In genomic region chr5:131795879-131796792, GRCh38 we compare ENCODE assay signal across 8 cellular contexts. TPM values are rescaled to one million over a fixed set of nuclear protein-coding genes. Genes with fewer than 3 reads are reported as not detected.
DNase-seq lines count a peak whose midpoint lies in the region; ATAC-seq and TF ChIP-seq lines count a peak whose summit lies in the region.

No MANE protein-coding gene starts in this region.

- H3K4me3 ChIP-seq in GM23338: peak overlapping the region; percentile 66

- H3K36me3 Mint-ChIP-seq in GM23338 (ENCODE audit: low read depth) (no peaks in the 10 kb centered on the region; the same call in 2 of the 3 replicates), memory B cell (no peaks in the 10 kb centered on the region)
- peaks cover 20% of the 10 kb centered on the region for H3K36me3 Mint-ChIP-seq in effector memory CD8-positive, alpha-beta T cell (ENCODE audit: insufficient read depth)

- H3K4me1 Mint-ChIP-seq in GM23338: peaks cover 17% of the 10 kb centered on the region
- peaks cover 22 to 33% of the 10 kb centered on the region in 2 donors for H3K4me1 Mint-ChIP-seq in effector memory CD8-positive, alpha-beta T cell (ENCODE audit: low read depth in 2 of 2)
- H3K4me1 Mint-ChIP-seq in memory B cell: peaks cover 18% of the 10 kb centered on the region

- peak; percentile 40 for DNase-seq in GM10248 (ENCODE audit: extremely low spot score)
- peak; percentile 68 for DNase-seq in GM23338 (ENCODE audit: low spot score)
- DNase-seq in Kasumi-1 (lab: John Stamatoyannopoulos, UW): peak; percentile 27
- DNase-seq in activated CD4-positive, alpha-beta T cell treated with anti-CD3 and anti-CD28 coated beads for 48 hours: peak; percentile 52
- DNase-seq in effector memory CD8-positive, alpha-beta T cell: peak in 2 of 3 experiments; percentile 5 to 12
- DNase-seq in memory B cell (ENCODE audit: low spot score in 2 of 2): peak in 1 of 2 donors; percentile 33
- peak; percentile 9 for DNase-seq in stimulated activated CD8-positive, alpha-beta memory T cell treated with anti-CD3 and anti-CD28 coated beads, Interleukin-15, amount 100 ng/mL, for 24 hours (ENCODE audit: low read depth)
- DNase-seq in effector CD4-positive, alpha-beta T cell: no peak

- H3K9me2 ChIP-seq in GM23338 (ENCODE audit: insufficient read depth): no peaks in the 10 kb centered on the region

- ATAC-seq in GM23338: peak; percentile 52
- peak; percentile 13 for ATAC-seq in effector memory CD8-positive, alpha-beta T cell (replicated peaks)
- peak; percentile 18 for ATAC-seq in memory B cell (ENCODE audit: low read depth)

- peak overlapping the region; percentile 16; the same call in 1 of the 2 replicates for H3K27ac ChIP-seq in GM23338 (ENCODE audit: low read depth)

- H2AFZ ChIP-seq in GM23338: peak overlapping the region; percentile 25

- POLR2A ChIA-PET in GM10248 (lab: Yijun Ruan, JAX): interaction anchor here (1.1 to 1.6 kb wide), 3 partner anchors 14 to 210 kb away, joined by 3 to 8 read pairs (median 3); no protein-coding TSS in a partner anchor

- H3K4me2 ChIP-seq in GM23338: peak overlapping the region; percentile 78

- H3K36me3 ChIP-seq in GM23338 (ENCODE audit: insufficient read depth): no peaks in the 10 kb centered on the region

- H3K4me1 ChIP-seq in GM23338 (ENCODE audit: insufficient read depth): peaks cover 4% of the 10 kb centered on the region; the same call in 1 of the 2 replicates

- H3K27me3 ChIP-seq in GM23338 (ENCODE audit: insufficient read depth): peaks cover 13% of the 10 kb centered on the region

- peaks cover 8% of the 10 kb centered on the region for H3K27me3 Mint-ChIP-seq in GM23338 (ENCODE audit: insufficient read depth, low read depth, poor library complexity)
- H3K27me3 Mint-ChIP-seq in effector memory CD8-positive, alpha-beta T cell: no peaks in the 10 kb centered on the region
- H3K27me3 Mint-ChIP-seq in memory B cell: no peaks in the 10 kb centered on the region

- H3F3A ChIP-seq in GM23338 (replicated peaks; ENCODE audit: low read depth): no peaks in the 10 kb centered on the region

- H3K27ac Mint-ChIP-seq in GM23338 (peak overlapping the region; percentile 94), memory B cell (peak overlapping the region; percentile 98)
- H3K27ac Mint-ChIP-seq in effector memory CD8-positive, alpha-beta T cell: peak overlapping the region; percentile 97

- peaks cover 9% of the 10 kb centered on the region for H4K20me1 ChIP-seq in GM23338 (replicated peaks; ENCODE audit: insufficient read depth)

- H3K4me3 Mint-ChIP-seq in GM23338 (peak overlapping the region; percentile 98), memory B cell (peak overlapping the region; percentile 93)
- peak overlapping the region; percentile 92 to 97 for H3K4me3 Mint-ChIP-seq in effector memory CD8-positive, alpha-beta T cell

- H3K79me2 ChIP-seq in GM23338 (replicated peaks; ENCODE audit: insufficient read depth): peaks cover 49% of the 10 kb centered on the region

- CTCF ChIA-PET in GM10248 (lab: Yijun Ruan, JAX): interaction anchor here (1.5 to 4.4 kb wide), 2 partner anchors 11 to 14 kb away, joined by 5 to 19 read pairs; no protein-coding TSS in a partner anchor

- H3K9me3 Mint-ChIP-seq in GM23338 (no peaks in the 10 kb centered on the region), memory B cell (no peaks in the 10 kb centered on the region)
- no peaks in the 10 kb centered on the region for H3K9me3 Mint-ChIP-seq in effector memory CD8-positive, alpha-beta T cell

- TF ChIP-seq CTCF in GM10248 (IDR thresholded peaks at IDR 0.05; ENCODE audit: control extremely low read depth, extremely low read depth, low read depth, missing control alignments) (no peak), GM23338 (conservative IDR thresholded peaks at IDR 0.05; ENCODE audit: low read depth in 2 of 2) (no peak)

TF ChIP-seq in GM23338, 12 proteins besides CTCF, POLR2A, EP300 and RAD21:
- no peak; the same call in 1 of the 2 replicates for TF ChIP-seq CREB1 (CRISPR knock-in tag; IDR thresholded peaks at IDR 0.05; ENCODE audit: low read depth)
- TF ChIP-seq EZH2 (IDR thresholded peaks at IDR 0.05; ENCODE audit: low read depth, unreplicated experiment): no peak
- no peak for TF ChIP-seq ZNF114 (CRISPR knock-in tag; IDR thresholded peaks at IDR 0.05)
- TF ChIP-seq, protein P1, sequence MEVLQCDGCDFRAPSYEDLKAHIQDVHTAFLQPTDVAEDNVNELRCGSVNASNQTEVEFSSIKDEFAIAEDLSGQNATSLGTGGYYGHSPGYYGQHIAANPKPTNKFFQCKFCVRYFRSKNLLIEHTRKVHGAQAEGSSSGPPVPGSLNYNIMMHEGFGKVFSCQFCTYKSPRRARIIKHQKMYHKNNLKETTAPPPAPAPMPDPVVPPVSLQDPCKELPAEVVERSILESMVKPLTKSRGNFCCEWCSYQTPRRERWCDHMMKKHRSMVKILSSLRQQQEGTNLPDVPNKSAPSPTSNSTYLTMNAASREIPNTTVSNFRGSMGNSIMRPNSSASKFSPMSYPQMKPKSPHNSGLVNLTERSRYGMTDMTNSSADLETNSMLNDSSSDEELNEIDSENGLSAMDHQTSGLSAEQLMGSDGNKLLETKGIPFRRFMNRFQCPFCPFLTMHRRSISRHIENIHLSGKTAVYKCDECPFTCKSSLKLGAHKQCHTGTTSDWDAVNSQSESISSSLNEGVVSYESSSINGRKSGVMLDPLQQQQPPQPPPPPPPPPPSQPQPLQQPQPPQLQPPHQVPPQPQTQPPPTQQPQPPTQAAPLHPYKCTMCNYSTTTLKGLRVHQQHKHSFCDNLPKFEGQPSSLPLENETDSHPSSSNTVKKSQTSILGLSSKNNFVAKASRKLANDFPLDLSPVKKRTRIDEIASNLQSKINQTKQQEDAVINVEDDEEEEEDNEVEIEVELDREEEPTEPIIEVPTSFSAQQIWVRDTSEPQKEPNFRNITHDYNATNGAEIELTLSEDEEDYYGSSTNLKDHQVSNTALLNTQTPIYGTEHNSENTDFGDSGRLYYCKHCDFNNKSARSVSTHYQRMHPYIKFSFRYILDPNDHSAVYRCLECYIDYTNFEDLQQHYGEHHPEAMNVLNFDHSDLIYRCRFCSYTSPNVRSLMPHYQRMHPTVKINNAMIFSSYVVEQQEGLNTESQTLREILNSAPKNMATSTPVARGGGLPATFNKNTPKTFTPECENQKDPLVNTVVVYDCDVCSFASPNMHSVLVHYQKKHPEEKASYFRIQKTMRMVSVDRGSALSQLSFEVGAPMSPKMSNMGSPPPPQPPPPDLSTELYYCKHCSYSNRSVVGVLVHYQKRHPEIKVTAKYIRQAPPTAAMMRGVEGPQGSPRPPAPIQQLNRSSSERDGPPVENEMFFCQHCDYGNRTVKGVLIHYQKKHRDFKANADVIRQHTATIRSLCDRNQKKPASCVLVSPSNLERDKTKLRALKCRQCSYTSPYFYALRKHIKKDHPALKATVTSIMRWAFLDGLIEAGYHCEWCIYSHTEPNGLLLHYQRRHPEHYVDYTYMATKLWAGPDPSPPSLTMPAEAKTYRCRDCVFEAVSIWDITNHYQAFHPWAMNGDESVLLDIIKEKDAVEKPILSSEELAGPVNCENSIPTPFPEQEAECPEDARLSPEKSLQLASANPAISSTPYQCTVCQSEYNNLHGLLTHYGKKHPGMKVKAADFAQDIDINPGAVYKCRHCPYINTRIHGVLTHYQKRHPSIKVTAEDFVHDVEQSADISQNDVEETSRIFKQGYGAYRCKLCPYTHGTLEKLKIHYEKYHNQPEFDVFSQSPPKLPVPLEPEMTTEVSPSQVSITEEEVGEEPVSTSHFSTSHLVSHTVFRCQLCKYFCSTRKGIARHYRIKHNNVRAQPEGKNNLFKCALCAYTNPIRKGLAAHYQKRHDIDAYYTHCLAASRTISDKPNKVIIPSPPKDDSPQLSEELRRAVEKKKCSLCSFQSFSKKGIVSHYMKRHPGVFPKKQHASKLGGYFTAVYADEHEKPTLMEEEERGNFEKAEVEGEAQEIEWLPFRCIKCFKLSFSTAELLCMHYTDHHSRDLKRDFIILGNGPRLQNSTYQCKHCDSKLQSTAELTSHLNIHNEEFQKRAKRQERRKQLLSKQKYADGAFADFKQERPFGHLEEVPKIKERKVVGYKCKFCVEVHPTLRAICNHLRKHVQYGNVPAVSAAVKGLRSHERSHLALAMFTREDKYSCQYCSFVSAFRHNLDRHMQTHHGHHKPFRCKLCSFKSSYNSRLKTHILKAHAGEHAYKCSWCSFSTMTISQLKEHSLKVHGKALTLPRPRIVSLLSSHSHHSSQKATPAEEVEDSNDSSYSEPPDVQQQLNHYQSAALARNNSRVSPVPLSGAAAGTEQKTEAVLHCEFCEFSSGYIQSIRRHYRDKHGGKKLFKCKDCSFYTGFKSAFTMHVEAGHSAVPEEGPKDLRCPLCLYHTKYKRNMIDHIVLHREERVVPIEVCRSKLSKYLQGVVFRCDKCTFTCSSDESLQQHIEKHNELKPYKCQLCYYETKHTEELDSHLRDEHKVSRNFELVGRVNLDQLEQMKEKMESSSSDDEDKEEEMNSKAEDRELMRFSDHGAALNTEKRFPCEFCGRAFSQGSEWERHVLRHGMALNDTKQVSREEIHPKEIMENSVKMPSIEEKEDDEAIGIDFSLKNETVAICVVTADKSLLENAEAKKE (CRISPR knock-in tag; IDR thresholded peaks at IDR 0.05): no peak

RNA-seq across cellular contexts. Expression of gene FNIP1, which starts 0.7 kb away (rescaled TPM):
- 20.7 and 27.9 TPM in 2 replicates for total RNA-seq in GM23338 (2014; rRNA removed; shearing (Covaris generic))
- polyA plus RNA-seq in GM23338 (2016; fragmentation: Nextera tagmentation; extraction: Ambion mirVana): 7.7 and 8.2 TPM in 2 replicates
